In the genomic region with DNA sequence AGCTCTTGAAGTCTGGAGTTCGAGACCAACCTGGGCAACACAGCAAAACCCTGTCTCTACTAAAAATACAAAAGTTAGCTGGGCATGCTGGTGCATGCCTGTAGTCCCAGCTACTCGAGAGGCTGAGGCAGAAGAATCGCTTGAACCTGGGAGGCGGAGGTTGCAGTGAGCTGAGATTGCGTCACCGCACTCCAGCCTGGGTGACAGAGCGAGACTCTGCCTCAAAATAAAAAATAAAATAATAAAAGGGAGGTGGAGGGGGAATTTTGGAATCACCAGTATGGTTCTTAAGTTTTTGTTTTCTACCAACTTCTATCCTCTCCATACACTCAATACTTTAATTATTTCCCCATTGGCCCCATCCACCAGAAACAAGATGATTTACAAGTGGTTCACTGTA, we compare ENCODE assay signal across 2 cellular contexts.
TF ChIP-seq lines count a peak whose summit lies in the region.

No MANE protein-coding gene starts in this region.

TF ChIP-seq in A549, 52 proteins besides CTCF, POLR2A, EP300 and RAD21:
- TF ChIP-seq CEBPB (IDR thresholded peaks at IDR 0.05) = 0 out of 4 replicates have a peak, but pooled peaks of 1 of the 2 experiments have one; percentile 23

TF ChIP-seq in HepG2, 621 proteins besides CTCF, POLR2A, EP300 and RAD21:
- peak; percentile 56 for TF ChIP-seq CEBPG (CRISPR knock-in tag; IDR thresholded peaks at IDR 0.05)
